17 cellular contexts compared by ENCODE assay signal in genomic region chr4:83503974-83504373, GRCh38. TPM values are rescaled to one million over a fixed set of nuclear protein-coding genes. Genes with fewer than 3 reads are reported as not detected.
DNase-seq lines count a peak whose midpoint lies in the region; ATAC-seq, FAIRE-seq and TF ChIP-seq lines count a peak whose summit lies in the region.
"Had no signal": no experiment of that assay in that cellular context is flagged by ENCODE, and none has a peak within 500 bp of the region (broad histone marks: within the 10 kb centered on the region; RNA-seq: fewer than 3 reads in every experiment).

No MANE protein-coding gene starts in this region.

- peak; percentile 81 to 95 (median 85) for ATAC-seq in T-cell (replicated peaks in 1 of 4)
- ATAC-seq in GM12878, result no peak
- no peak for ATAC-seq in stimulated activated naive B cell treated with anti-CD40 and anti-IgM and Interleukin-4, amounts not matched to agents 10 μg/mL and 1 μg/mL and 100 μg/mL, for 72 hours (replicated peaks)
- ATAC-seq: mucosa of descending colon, right cardiac atrium had no signal

- no peaks in the 10 kb centered on the region for H3K27me3 Mint-ChIP-seq in T-cell
- H3K27me3 Mint-ChIP-seq in stimulated activated naive B cell treated with anti-CD40 and anti-IgM and Interleukin-4, amounts not matched to agents 10 μg/mL and 1 μg/mL and 100 μg/mL, for 72 hours, result no peaks in the 10 kb centered on the region

- TF ChIP-seq EP300 in GM12878 (IDR thresholded peaks at IDR 0.05; ENCODE audit: borderline replicate concordance in 1 of 2, control insufficient read depth in 1 of 2, low read depth in 2 of 2, low read length in 2 of 2), result no peak

- H2AFZ ChIP-seq in GM12878 (ENCODE audit: control insufficient read depth, low read depth, low read length), result peak overlapping the region; percentile 54; the same call in 1 of the 2 replicates

- H3K36me3 ChIP-seq in GM12878 (ENCODE audit: control insufficient read depth in 2 of 2, insufficient read depth in 2 of 2, low read length in 1 of 2), result no peaks in the 10 kb centered on the region
- H3K36me3 ChIP-seq: cardiac muscle cell, esophagus muscularis mucosa, left ventricle myocardium inferior, vagina had no signal

- H3K27ac Mint-ChIP-seq in T-cell, result peak overlapping the region; percentile 91
- no peak overlapping the region for H3K27ac Mint-ChIP-seq in stimulated activated naive B cell treated with anti-CD40 and anti-IgM and Interleukin-4, amounts not matched to agents 10 μg/mL and 1 μg/mL and 100 μg/mL, for 72 hours

- no peaks in the 10 kb centered on the region for H3K36me3 Mint-ChIP-seq in T-cell
- no peaks in the 10 kb centered on the region for H3K36me3 Mint-ChIP-seq in stimulated activated naive B cell treated with anti-CD40 and anti-IgM and Interleukin-4, amounts not matched to agents 10 μg/mL and 1 μg/mL and 100 μg/mL, for 72 hours

- FAIRE-seq in GM12878 (lab: Jason Lieb, UNC), result no peak

- peak in 4 of 6 experiments; percentile 8 to 64 (median 41) for DNase-seq in stimulated activated naive CD4-positive, alpha-beta T cell (lab: John Stamatoyannopoulos, UW)
- no peak for DNase-seq in stimulated activated naive CD4-positive, alpha-beta T cell treated with Interleukin-2 at 50 U/mL for 16 hours (lab: John Stamatoyannopoulos, UW)
- peak in 31 of 34 experiments; percentile 11 to 63 (median 36) for DNase-seq in T-cell
- DNase-seq in GM12878 (ENCODE audit: low read depth, low spot score), result no peak
- DNase-seq in stimulated activated naive B cell treated with anti-CD40 and anti-IgM and Interleukin-4, amounts not matched to agents 10 μg/mL and 1 μg/mL and 100 μg/mL, for 72 hours, result no peak
- DNase-seq in GM19240 (ENCODE audit: insufficient read length, low spot score), result no peak
- no peak for DNase-seq in cardiac septum (ENCODE audit: low spot score)
- DNase-seq: Kasumi-1, left ventricle myocardium inferior, mucosa of descending colon, NCI-H2107, NCI-H510A treated with DMSO at 0.1 percent for 48 hours, nucleus accumbens, right cardiac atrium had no signal

- CTCF ChIA-PET in T-cell (lab: Charles Lee) (interaction anchor here in 1 of 2 donors (0.7 kb wide), 1 partner anchor 23 kb away, joined by 4 read pairs; no protein-coding TSS in a partner anchor), GM12878 (lab: Yijun Ruan, JAX) (interaction anchor here (0.8 kb wide), 1 partner anchor 135 kb away, joined by 5 read pairs; no protein-coding TSS in a partner anchor)

- TF ChIP-seq RAD21 in GM12878 (IDR thresholded peaks at IDR 0.05; ENCODE audit: insufficient read depth, low read depth, low read length), result no peak

- SMC1A ChIA-PET in GM12878 (lab: Charles Lee; ENCODE audit: uncharacterized antibody, unreplicated experiment), result no interaction called here

- no TSS peak for BruUV-seq in GM12878 (replicated peaks; lab: Mats Ljungman, UMichigan)

- in situ Hi-C loops in GM12878 (cut with MboI), result loop anchor here (10.0 kb wide), 1 partner anchor 1011 kb away; no protein-coding TSS in a partner anchor

- H3K27me3 ChIP-seq in GM12878 (replicated peaks in 1 of 2; ENCODE audit: control insufficient read depth in 2 of 2, insufficient read depth in 2 of 2, low read length in 1 of 2), result no peaks in the 10 kb centered on the region
- H3K27me3 ChIP-seq: cardiac muscle cell, esophagus muscularis mucosa, vagina had no signal

- no peaks in the 10 kb centered on the region for H3K4me1 ChIP-seq in GM12878 (ENCODE audit: control insufficient read depth, insufficient read depth, low read length)
- H3K4me1 ChIP-seq: esophagus muscularis mucosa, left ventricle myocardium inferior, vagina had no signal

- intact Hi-C loops in GM12878 (cut with micrococcal nuclease; ENCODE audit: unreplicated experiment) (loop anchor here (10.0 kb wide), 1 partner anchor 751 kb away; no protein-coding TSS in a partner anchor), cardiac septum (cut with DNase I) (no loop called here)

- H3K79me2 ChIP-seq in GM12878 (ENCODE audit: control insufficient read depth, insufficient read depth, low read length), result no peaks in the 10 kb centered on the region

- POLR2A ChIA-PET in T-cell (lab: Charles Lee) (interaction anchor here in 1 of 2 donors (0.7 kb wide), 1 partner anchor 28 kb away, joined by 16 read pairs; no protein-coding TSS in a partner anchor), GM12878 (lab: Charles Lee) (no interaction called here)

- RAD21 ChIA-PET in GM12878 (lab: Charles Lee; ENCODE audit: unreplicated experiment), result interaction anchor here (0.7 kb wide), 2 partner anchors 38 to 268 kb away, joined by 3 to 4 read pairs; no protein-coding TSS in a partner anchor

- no peak overlapping the region for H3K9ac ChIP-seq in GM12878 (ENCODE audit: control insufficient read depth, insufficient read depth, low read length)

- H3K4me3 ChIP-seq in GM12878, result no peak overlapping the region
- H3K4me3 ChIP-seq: cardiac muscle cell, esophagus muscularis mucosa, left ventricle myocardium inferior, mucosa of descending colon, vagina had no signal

- H3K9me3 ChIP-seq in GM12878 (replicated peaks; ENCODE audit: control insufficient read depth, insufficient read depth, low read length), result no peaks in the 10 kb centered on the region
- H3K9me3 ChIP-seq: esophagus muscularis mucosa, left ventricle myocardium inferior, mucosa of descending colon, vagina had no signal

- peak overlapping the region in 1 of 3 donors; percentile 38 for H3K4me3 Mint-ChIP-seq in T-cell
- H3K4me3 Mint-ChIP-seq in stimulated activated naive B cell treated with anti-CD40 and anti-IgM and Interleukin-4, amounts not matched to agents 10 μg/mL and 1 μg/mL and 100 μg/mL, for 72 hours, result no peak overlapping the region

- H3K27ac ChIP-seq in GM12878 (ENCODE audit: control insufficient read depth, insufficient read depth), result no peak overlapping the region
- H3K27ac ChIP-seq: cardiac muscle cell, esophagus muscularis mucosa, left ventricle myocardium inferior, vagina had no signal

- no peak for TF ChIP-seq POLR2A in GM12878 (IDR thresholded peaks at IDR 0.05; ENCODE audit: low read depth, low read length)

- H3K4me2 ChIP-seq in GM12878 (ENCODE audit: control insufficient read depth, insufficient read depth), result no peak overlapping the region

- H3K4me1 Mint-ChIP-seq in T-cell, result peaks cover 9 to 19% (median 17%) of the 10 kb centered on the region in 3 donors
- peaks cover 4 to 7% of the 10 kb centered on the region in 2 donors for H3K4me1 Mint-ChIP-seq in stimulated activated naive B cell treated with anti-CD40 and anti-IgM and Interleukin-4, amounts not matched to agents 10 μg/mL and 1 μg/mL and 100 μg/mL, for 72 hours

- no peaks in the 10 kb centered on the region for H3K9me3 Mint-ChIP-seq in T-cell
- no peaks in the 10 kb centered on the region for H3K9me3 Mint-ChIP-seq in stimulated activated naive B cell treated with anti-CD40 and anti-IgM and Interleukin-4, amounts not matched to agents 10 μg/mL and 1 μg/mL and 100 μg/mL, for 72 hours

- no peak for TF ChIP-seq CTCF in GM12878 (IDR thresholded peaks at IDR 0.05 in 2 of 3, conservative IDR thresholded peaks at IDR 0.05 in 1 of 3; ENCODE audit: control insufficient read depth in 2 of 3, extremely low read depth in 1 of 3, insufficient read depth in 1 of 3, low read depth in 3 of 3, low read length in 3 of 3)

- H4K20me1 ChIP-seq in GM12878 (ENCODE audit: control insufficient read depth, insufficient read depth), result no peaks in the 10 kb centered on the region

RNA-seq across cellular contexts. Expression of gene ABRAXAS1, which starts 19.1 kb away (rescaled TPM):
- total RNA-seq in T-cell (10 to 100 TPM; 18.8 to 41.7 (median 28.6) TPM), GM12878 (2014; rRNA removed) (8.2 and 10.7 TPM in 2 replicates), GM12878 (2014; rRNA removed; fragmentation: Illumina TruSeq; extraction: Trizol) (5.3 and 5.8 TPM in 2 replicates), GM12878 (2021) (8.2 and 8.5 TPM in 2 replicates), cardiac septum (6.4 TPM)
- 9.2 and 10.3 TPM in 2 replicates for total RNA-seq in GM12878 (2013; cell fraction: nucleolus; rRNA removed)
- 2.2 TPM for polyA plus RNA-seq in GM12878 (2011; ENCODE audit: low read depth)
- polyA plus RNA-seq in GM12878 (2011; rRNA removed) (8.6 and 14.5 TPM in 2 replicates), GM12878 (2014; fragmentation: Illumina TruSeq; extraction: Trizol) (9.7 and 11.7 TPM in 2 replicates), GM12878 (2014; fragmentation: Nextera tagmentation; extraction: Ambion mirVana) (1 to 10 TPM; 2.2 to 3.2 TPM), GM12878 (2014; rRNA removed) (5.6 and 5.9 TPM in 2 replicates), GM12878 (2016; fragmentation: Nextera tagmentation; extraction: Ambion mirVana) (1 to 10 TPM; 2.5 to 3.1 TPM)
- polyA plus RNA-seq in GM12878 (2011; cell fraction: cytosol; rRNA removed), result 2.2 and 2.6 TPM in 2 replicates
- polyA plus RNA-seq in GM12878 (2011; cell fraction: nucleus; rRNA removed), result 2.8 and 2.9 TPM in 2 replicates
- 5.4 and 6.8 TPM in 2 replicates for polyA plus RNA-seq in GM12878 (2012)
- 5.5 and 8.3 TPM in 2 replicates for polyA minus RNA-seq in GM12878 (2011; rRNA and poly(A)+ RNA removed)
- 2.5 TPM in 2 replicates for polyA minus RNA-seq in GM12878 (2011; cell fraction: cytosol; rRNA and poly(A)+ RNA removed)
- 5.1 and 10.5 TPM in 2 replicates for polyA minus RNA-seq in GM12878 (2011; cell fraction: nucleus; rRNA and poly(A)+ RNA removed)

RNA-seq across cellular contexts. Expression of gene GPAT3, which starts 31.9 kb away (rescaled TPM):
- total RNA-seq in T-cell, result 1 to 10 TPM; 2.7 to 8.3 (median 6.1) TPM
- total RNA-seq in GM12878 (2013; cell fraction: nucleolus; rRNA removed), result 1.5 and 2.2 TPM in 2 replicates
- total RNA-seq in GM12878 (2014; rRNA removed), result 0.65 and 0.79 TPM in 2 replicates
- 0.54 and 0.60 TPM in 2 replicates for total RNA-seq in GM12878 (2014; rRNA removed; fragmentation: Illumina TruSeq; extraction: Trizol)
- 0.90 and 1.1 TPM in 2 replicates for total RNA-seq in GM12878 (2021)
- not detected for polyA plus RNA-seq in GM12878 (2011; ENCODE audit: low read depth)
- polyA plus RNA-seq in GM12878 (2011; rRNA removed), result 0.39 and 0.53 TPM in 2 replicates
- 0.17 and 0.34 TPM in 2 replicates for polyA plus RNA-seq in GM12878 (2011; cell fraction: cytosol; rRNA removed)
- 0.16 and 0.27 TPM in 2 replicates for polyA plus RNA-seq in GM12878 (2011; cell fraction: nucleus; rRNA removed)
- polyA plus RNA-seq in GM12878 (2012), result 0.16 and 0.44 TPM in 2 replicates
- 0.51 and 0.59 TPM in 2 replicates for polyA plus RNA-seq in GM12878 (2014; fragmentation: Illumina TruSeq; extraction: Trizol)
- under 1 TPM; 0.26 to 0.47 TPM for polyA plus RNA-seq in GM12878 (2014; fragmentation: Nextera tagmentation; extraction: Ambion mirVana)
- 0.51 and 1.4 TPM in 2 replicates for polyA plus RNA-seq in GM12878 (2014; rRNA removed)
- under 1 TPM; 0.43 to 0.67 TPM for polyA plus RNA-seq in GM12878 (2016; fragmentation: Nextera tagmentation; extraction: Ambion mirVana)
- 0.07 TPM in 1 of 2 replicates, not detected in the other for polyA minus RNA-seq in GM12878 (2011; rRNA and poly(A)+ RNA removed)
- polyA minus RNA-seq in GM12878 (2011; cell fraction: cytosol; rRNA and poly(A)+ RNA removed), result not detected in 2 replicates
- polyA minus RNA-seq in GM12878 (2011; cell fraction: nucleus; rRNA and poly(A)+ RNA removed), result 0.19 and 0.36 TPM in 2 replicates
- total RNA-seq in cardiac septum, result 38.5 TPM

RNA-seq across cellular contexts. Expression of gene MRPS18C, which starts 48.1 kb away (rescaled TPM):
- total RNA-seq in T-cell (10 to 100 TPM; 11.1 to 36.2 (median 32.9) TPM), GM12878 (2014; rRNA removed) (38.0 and 57.5 TPM in 2 replicates), GM12878 (2014; rRNA removed; fragmentation: Illumina TruSeq; extraction: Trizol) (61.4 and 73.7 TPM in 2 replicates), GM12878 (2021) (74.7 and 75.1 TPM in 2 replicates), cardiac septum (39.1 TPM)
- 63.8 and 70.2 TPM in 2 replicates for total RNA-seq in GM12878 (2013; cell fraction: nucleolus; rRNA removed)
- 332 TPM for polyA plus RNA-seq in GM12878 (2011; ENCODE audit: low read depth)
- polyA plus RNA-seq in GM12878 (2011; rRNA removed) (72.4 and 114 TPM in 2 replicates), GM12878 (2014; fragmentation: Illumina TruSeq; extraction: Trizol) (82.5 and 135 TPM in 2 replicates), GM12878 (2014; fragmentation: Nextera tagmentation; extraction: Ambion mirVana) (100 to 1,000 TPM; 277 to 283 TPM), GM12878 (2014; rRNA removed) (41.3 and 43.9 TPM in 2 replicates), GM12878 (2016; fragmentation: Nextera tagmentation; extraction: Ambion mirVana) (100 to 1,000 TPM; 252 to 271 TPM)
- 24.7 and 31.2 TPM in 2 replicates for polyA plus RNA-seq in GM12878 (2011; cell fraction: cytosol; rRNA removed)
- polyA plus RNA-seq in GM12878 (2011; cell fraction: nucleus; rRNA removed), result 24.9 and 26.8 TPM in 2 replicates
- polyA plus RNA-seq in GM12878 (2012), result 40.0 and 73.4 TPM in 2 replicates
- 20.7 and 29.5 TPM in 2 replicates for polyA minus RNA-seq in GM12878 (2011; rRNA and poly(A)+ RNA removed)
- polyA minus RNA-seq in GM12878 (2011; cell fraction: cytosol; rRNA and poly(A)+ RNA removed), result 19.0 and 22.7 TPM in 2 replicates
- polyA minus RNA-seq in GM12878 (2011; cell fraction: nucleus; rRNA and poly(A)+ RNA removed), result 23.7 and 40.0 TPM in 2 replicates

RNA-seq across cellular contexts. Expression of gene HELQ, which starts 48.4 kb away (rescaled TPM):
- 10 to 100 TPM; 30.6 to 36.3 (median 34.9) TPM for total RNA-seq in T-cell
- total RNA-seq in GM12878 (2013; cell fraction: nucleolus; rRNA removed), result 29.4 and 35.2 TPM in 2 replicates
- 11.0 and 11.1 TPM in 2 replicates for total RNA-seq in GM12878 (2014; rRNA removed)
- total RNA-seq in GM12878 (2014; rRNA removed; fragmentation: Illumina TruSeq; extraction: Trizol), result 11.1 and 13.3 TPM in 2 replicates
- 12.1 and 13.5 TPM in 2 replicates for total RNA-seq in GM12878 (2021)
- 5.1 TPM for polyA plus RNA-seq in GM12878 (2011; ENCODE audit: low read depth)
- polyA plus RNA-seq in GM12878 (2011; rRNA removed), result 13.3 and 15.0 TPM in 2 replicates
- polyA plus RNA-seq in GM12878 (2011; cell fraction: cytosol; rRNA removed), result 7.4 and 8.6 TPM in 2 replicates
- polyA plus RNA-seq in GM12878 (2011; cell fraction: nucleus; rRNA removed), result 10.3 and 12.9 TPM in 2 replicates
- polyA plus RNA-seq in GM12878 (2012), result 3.8 and 6.5 TPM in 2 replicates
- polyA plus RNA-seq in GM12878 (2014; fragmentation: Illumina TruSeq; extraction: Trizol), result 9.6 and 11.6 TPM in 2 replicates
- polyA plus RNA-seq in GM12878 (2014; fragmentation: Nextera tagmentation; extraction: Ambion mirVana), result 1 to 10 TPM; 4.5 to 4.6 TPM
- 8.3 and 10.4 TPM in 2 replicates for polyA plus RNA-seq in GM12878 (2014; rRNA removed)
- polyA plus RNA-seq in GM12878 (2016; fragmentation: Nextera tagmentation; extraction: Ambion mirVana), result 10 to 100 TPM in 1 of 2 experiments, 1 to 10 TPM in 1; 9.9 to 10.8 TPM
- polyA minus RNA-seq in GM12878 (2011; rRNA and poly(A)+ RNA removed), result 12.0 and 13.7 TPM in 2 replicates
- 1.7 and 3.3 TPM in 2 replicates for polyA minus RNA-seq in GM12878 (2011; cell fraction: cytosol; rRNA and poly(A)+ RNA removed)
- 24.3 and 29.5 TPM in 2 replicates for polyA minus RNA-seq in GM12878 (2011; cell fraction: nucleus; rRNA and poly(A)+ RNA removed)
- total RNA-seq in cardiac septum, result 11.1 TPM

Comparison
In these comparisons a context has a peak if more than half of its experiments do, and no peak if none do; other contexts are left out.
1. DNase-seq: peak in stimulated activated naive CD4-positive, alpha-beta T cell (4 of 6) and T-cell (31 of 34); none in stimulated activated naive CD4-positive, alpha-beta T cell treated with Interleukin-2 at 50 U/mL for 16 hours (single experiment), GM12878 (single experiment), stimulated activated naive B cell treated with anti-CD40 and anti-IgM and Interleukin-4, amounts not matched to agents 10 μg/mL and 1 μg/mL and 100 μg/mL, for 72 hours (single experiment), GM19240 (single experiment) and cardiac septum (single experiment).
2. ATAC-seq: peak in T-cell (4 of 4); none in GM12878 (single experiment) and stimulated activated naive B cell treated with anti-CD40 and anti-IgM and Interleukin-4, amounts not matched to agents 10 μg/mL and 1 μg/mL and 100 μg/mL, for 72 hours (0 of 2).